In the genomic region with DNA sequence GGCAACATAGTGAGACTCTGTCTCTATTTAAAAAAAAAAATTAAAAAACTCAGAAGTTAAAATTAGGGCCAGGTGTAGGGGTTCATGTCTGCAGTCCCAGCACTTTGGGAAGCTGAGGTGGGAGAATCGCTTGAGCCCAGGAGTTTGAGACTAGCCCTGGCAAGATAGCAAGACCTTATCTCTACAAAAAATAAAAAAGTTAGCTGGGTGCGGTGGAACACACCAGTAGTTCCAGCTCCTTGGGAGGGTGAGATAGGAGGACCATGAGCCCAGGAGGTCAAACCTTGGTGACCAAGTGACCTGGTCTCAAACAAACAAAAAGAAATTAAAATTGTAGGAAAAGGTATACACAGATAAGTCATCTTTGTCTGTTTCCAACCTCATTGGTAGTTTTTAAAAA, we compare ENCODE assay signal across 23 cellular contexts.
"Had no signal": no experiment of that assay in that cellular context is flagged by ENCODE, and none has a peak within 500 bp of the region (broad histone marks: within the 10 kb centered on the region; RNA-seq: fewer than 3 reads in every experiment).

No MANE protein-coding gene starts in this region.

- H3K27ac ChIP-seq: brain microvascular endothelial cell, SJSA1 had no signal

- ATAC-seq: activated CD4-positive, CD25-positive, alpha-beta regulatory T cell treated with anti-CD3 and anti-CD28 coated beads, Interleukin-2, amount 50 U/mL, for 24 hours; activated CD8-positive, alpha-beta memory T cell treated with anti-CD3 and anti-CD28 coated beads, Interleukin-2, amount 10 ng/mL, durations not matched to agents 7 days and 5 days; PC-3; SK-N-SH treated with all-trans-retinoic acid at 6 μM for 48 hours had no signal

- H3K4me3 Mint-ChIP-seq: activated CD8-positive, alpha-beta memory T cell treated with anti-CD3 and anti-CD28 coated beads, Interleukin-2, amount 10 ng/mL, durations not matched to agents 7 days and 5 days; activated naive CD4-positive, alpha-beta T cell treated with anti-CD3 and anti-CD28 coated beads, Interleukin-2, amount 10 ng/mL, durations not matched to agents 7 days and 5 days; activated naive CD8-positive, alpha-beta T cell treated with anti-CD3 and anti-CD28 coated beads for 36 hours had no signal

- DNase-seq: activated CD4-positive, alpha-beta T cell treated with anti-CD3 and anti-CD28 coated beads for 48 hours; activated CD4-positive, alpha-beta T cell treated with anti-CD3 and anti-CD28 coated beads, Interleukin-2, amount 50 U/mL, for 4 hours; activated CD8-positive, alpha-beta memory T cell treated with anti-CD3 and anti-CD28 coated beads, Interleukin-2, amount 10 ng/mL, durations not matched to agents 7 days and 5 days; activated gamma-delta T cell treated with Interleukin-2 at 50 U/mL for 16 hours; activated naive CD4-positive, alpha-beta T cell treated with anti-CD3 and anti-CD28 coated beads, Interleukin-2, amount 10 ng/mL, durations not matched to agents 7 days and 5 days; activated naive CD8-positive, alpha-beta T cell treated with anti-CD3 and anti-CD28 coated beads for 36 hours; activated T-cell treated with anti-CD3 and anti-CD28 coated beads for 4 hours; activated T-cell treated with anti-CD3 and anti-CD28 coated beads, Interleukin-2, amount 50 U/mL, for 48 hours; brain microvascular endothelial cell; Karpas-422; MM.1S; NCI-H1105; NCI-H1436; NCI-H1694 treated with DMSO at 0.1 percent for 48 hours; NCI-H2029 treated with DMSO at 0.1 percent for 48 hours; NCI-H510A treated with DMSO at 0.1 percent for 48 hours; NCI-H69; PC-3; SHP77; SW 1271 had no signal

- H3K27ac Mint-ChIP-seq: activated CD8-positive, alpha-beta memory T cell treated with anti-CD3 and anti-CD28 coated beads, Interleukin-2, amount 10 ng/mL, durations not matched to agents 7 days and 5 days; activated naive CD4-positive, alpha-beta T cell treated with anti-CD3 and anti-CD28 coated beads, Interleukin-2, amount 10 ng/mL, durations not matched to agents 7 days and 5 days; activated naive CD8-positive, alpha-beta T cell treated with anti-CD3 and anti-CD28 coated beads for 36 hours had no signal

- H3K27me3 Mint-ChIP-seq: activated CD8-positive, alpha-beta memory T cell treated with anti-CD3 and anti-CD28 coated beads, Interleukin-2, amount 10 ng/mL, durations not matched to agents 7 days and 5 days; activated naive CD4-positive, alpha-beta T cell treated with anti-CD3 and anti-CD28 coated beads, Interleukin-2, amount 10 ng/mL, durations not matched to agents 7 days and 5 days; activated naive CD8-positive, alpha-beta T cell treated with anti-CD3 and anti-CD28 coated beads for 36 hours had no signal
